In genomic region chr19:52095172-52096014, GRCh38 we compare ENCODE assay signal across 8 cellular contexts. TPM values are rescaled to one million over a fixed set of nuclear protein-coding genes. Genes with fewer than 3 reads are reported as not detected.
DNase-seq lines count a peak whose midpoint lies in the region; ATAC-seq and TF ChIP-seq lines count a peak whose summit lies in the region.

Gene ZNF841, minus strand, starts transcription at chr19:52095765. Its CDS starts 10,964 bp downstream, at chr19:52084801.

- peak within 1 kb of the TSS; percentile 99 for H3K4me3 Mint-ChIP-seq in CD4-positive, alpha-beta T cell
- peak within 1 kb of the TSS; percentile 92 for H3K4me3 Mint-ChIP-seq in neural crest cell
- peak within 1 kb of the TSS; percentile 95 for H3K4me3 Mint-ChIP-seq in stimulated activated naive CD8-positive, alpha-beta T cell treated with anti-CD3 and anti-CD28 coated beads, Interleukin-15, Interleukin-2, amounts not matched to agents 100 ng/mL and 50 ng/mL, for 24 hours

- H3K27me3 ChIP-seq in CD4-positive, alpha-beta T cell (ENCODE audit: control insufficient read depth, insufficient read depth, low read length): no peaks in the 10 kb centered on the region
- H3K27me3 ChIP-seq in SJCRH30: no peaks in the 10 kb centered on the region
- H3K27me3 ChIP-seq in foreskin keratinocyte: no peaks in the 10 kb centered on the region

- H3K4me1 ChIP-seq in SJCRH30 (no peaks in the 10 kb centered on the region), foreskin keratinocyte (peaks cover 4% of the 10 kb centered on the region)

- no peaks in the 10 kb centered on the region for H3K27me3 Mint-ChIP-seq in CD4-positive, alpha-beta T cell
- H3K27me3 Mint-ChIP-seq in neural crest cell (ENCODE audit: low read depth): peaks cover 9% of the 10 kb centered on the region
- H3K27me3 Mint-ChIP-seq in stimulated activated naive CD8-positive, alpha-beta T cell treated with anti-CD3 and anti-CD28 coated beads, Interleukin-15, Interleukin-2, amounts not matched to agents 100 ng/mL and 50 ng/mL, for 24 hours: no peaks in the 10 kb centered on the region

- peak; percentile 96 for ATAC-seq in CD4-positive, alpha-beta T cell (ENCODE audit: poor library complexity)
- ATAC-seq in GM21390 (IDR thresholded peaks at IDR 0.05; ENCODE audit: unreplicated experiment): peak; percentile 96
- ATAC-seq in foreskin keratinocyte: peak; percentile 95

- peaks cover 21% of the 10 kb centered on the region for H3K36me3 ChIP-seq in SJCRH30

- peaks cover 8% of the 10 kb centered on the region for H3K9me3 Mint-ChIP-seq in CD4-positive, alpha-beta T cell
- peaks cover 20% of the 10 kb centered on the region for H3K9me3 Mint-ChIP-seq in neural crest cell
- H3K9me3 Mint-ChIP-seq in stimulated activated naive CD8-positive, alpha-beta T cell treated with anti-CD3 and anti-CD28 coated beads, Interleukin-15, Interleukin-2, amounts not matched to agents 100 ng/mL and 50 ng/mL, for 24 hours: peaks cover 65% of the 10 kb centered on the region

- DNase-seq in CD4-positive, alpha-beta T cell: peak; percentile 69 to 82 (median 76)
- DNase-seq in KG1 (lab: John Stamatoyannopoulos, UW) (peak; percentile 91), SJCRH30 (peak; percentile 97), foreskin keratinocyte (peak; percentile 81 to 90), neural crest cell (ENCODE audit: low read depth, low spot score) (peak; percentile 77)
- peak; percentile 82 for DNase-seq in activated gamma-delta T cell treated with anti-CD3 and anti-CD28 coated beads, Interleukin-2, amount 50 U/mL, for 16 hours (ENCODE audit: low read depth)

- intact Hi-C loops in CD4-positive, alpha-beta T cell (cut with DNase I, micrococcal nuclease): loop anchor here (1.0 to 10.0 kb wide), 2 partner anchors 51 to 95 kb away; partner anchors contain the start of genes PPP2R1A (in 1 of the 2) and ZNF432 (in 1 of the 2)

- peaks cover 70% of the 10 kb centered on the region for H3K9me3 ChIP-seq in CD4-positive, alpha-beta T cell (ENCODE audit: control insufficient read depth, low read length)
- H3K9me3 ChIP-seq in SJCRH30 (replicated peaks): peaks cover 5% of the 10 kb centered on the region

- no peak within 1 kb of the TSS for H3K27ac ChIP-seq in CD4-positive, alpha-beta T cell (ENCODE audit: low read depth, low read length)
- H3K27ac ChIP-seq in SJCRH30: peak within 1 kb of the TSS; percentile 59
- H3K27ac ChIP-seq in foreskin keratinocyte: peak within 1 kb of the TSS; percentile 80

- CTCF ChIA-PET in CD4-positive, alpha-beta T cell (lab: Charles Lee): no interaction called here

- H3K36me3 Mint-ChIP-seq in CD4-positive, alpha-beta T cell (ENCODE audit: low read depth): peaks cover 77% of the 10 kb centered on the region
- peaks cover 57% of the 10 kb centered on the region for H3K36me3 Mint-ChIP-seq in neural crest cell (ENCODE audit: low read depth)
- peaks cover 74% of the 10 kb centered on the region for H3K36me3 Mint-ChIP-seq in stimulated activated naive CD8-positive, alpha-beta T cell treated with anti-CD3 and anti-CD28 coated beads, Interleukin-15, Interleukin-2, amounts not matched to agents 100 ng/mL and 50 ng/mL, for 24 hours (ENCODE audit: low read depth)

- peak within 1 kb of the TSS; percentile 87 for H3K4me3 ChIP-seq in SJCRH30

- POLR2A ChIA-PET in CD4-positive, alpha-beta T cell (lab: Charles Lee): no interaction called here

- TF ChIP-seq CTCF in CD4-positive, alpha-beta T cell (IDR thresholded peaks at IDR 0.05): no peak
- peak; percentile 9 for TF ChIP-seq CTCF in foreskin keratinocyte (conservative IDR thresholded peaks at IDR 0.05)
- no peak for TF ChIP-seq CTCF in neural crest cell (conservative IDR thresholded peaks at IDR 0.05)

- H3K4me1 Mint-ChIP-seq in CD4-positive, alpha-beta T cell (ENCODE audit: low read depth): peaks cover 40% of the 10 kb centered on the region
- H3K4me1 Mint-ChIP-seq in neural crest cell: peaks cover 15% of the 10 kb centered on the region
- peaks cover 31% of the 10 kb centered on the region for H3K4me1 Mint-ChIP-seq in stimulated activated naive CD8-positive, alpha-beta T cell treated with anti-CD3 and anti-CD28 coated beads, Interleukin-15, Interleukin-2, amounts not matched to agents 100 ng/mL and 50 ng/mL, for 24 hours (ENCODE audit: low read depth)

- peak within 1 kb of the TSS; percentile 95 for H3K27ac Mint-ChIP-seq in CD4-positive, alpha-beta T cell
- H3K27ac Mint-ChIP-seq in neural crest cell (ENCODE audit: unreplicated experiment): peak within 1 kb of the TSS; percentile 39
- H3K27ac Mint-ChIP-seq in stimulated activated naive CD8-positive, alpha-beta T cell treated with anti-CD3 and anti-CD28 coated beads, Interleukin-15, Interleukin-2, amounts not matched to agents 100 ng/mL and 50 ng/mL, for 24 hours: peak within 1 kb of the TSS; percentile 90

RNA-seq across cellular contexts. Expression of gene ZNF841, which starts in this region (rescaled TPM):
- total RNA-seq in CD4-positive, alpha-beta T cell: 10 to 100 TPM; 20.0 TPM
- total RNA-seq in SJCRH30 (2014; rRNA removed; shearing (Covaris generic)): 11.1 and 13.5 TPM in 2 replicates
- total RNA-seq in foreskin keratinocyte (8.7 and 10.2 TPM in 2 replicates), neural crest cell (14.3 and 16.4 TPM in 2 replicates)
- 1.1 and 1.2 TPM in 2 replicates for polyA plus RNA-seq in foreskin keratinocyte

Comparison
In these comparisons a context has a peak if more than half of its experiments do, and no peak if none do; other contexts are left out.
1. H3K27ac Mint-ChIP-seq: peak in every context shown above with its lines; median percentile 95 in CD4-positive, alpha-beta T cell; 90 in stimulated activated naive CD8-positive, alpha-beta T cell treated with anti-CD3 and anti-CD28 coated beads, Interleukin-15, Interleukin-2, amounts not matched to agents 100 ng/mL and 50 ng/mL, for 24 hours; 39 in neural crest cell.